ENCODE assay signal across 8 cellular contexts in the genomic region with DNA sequence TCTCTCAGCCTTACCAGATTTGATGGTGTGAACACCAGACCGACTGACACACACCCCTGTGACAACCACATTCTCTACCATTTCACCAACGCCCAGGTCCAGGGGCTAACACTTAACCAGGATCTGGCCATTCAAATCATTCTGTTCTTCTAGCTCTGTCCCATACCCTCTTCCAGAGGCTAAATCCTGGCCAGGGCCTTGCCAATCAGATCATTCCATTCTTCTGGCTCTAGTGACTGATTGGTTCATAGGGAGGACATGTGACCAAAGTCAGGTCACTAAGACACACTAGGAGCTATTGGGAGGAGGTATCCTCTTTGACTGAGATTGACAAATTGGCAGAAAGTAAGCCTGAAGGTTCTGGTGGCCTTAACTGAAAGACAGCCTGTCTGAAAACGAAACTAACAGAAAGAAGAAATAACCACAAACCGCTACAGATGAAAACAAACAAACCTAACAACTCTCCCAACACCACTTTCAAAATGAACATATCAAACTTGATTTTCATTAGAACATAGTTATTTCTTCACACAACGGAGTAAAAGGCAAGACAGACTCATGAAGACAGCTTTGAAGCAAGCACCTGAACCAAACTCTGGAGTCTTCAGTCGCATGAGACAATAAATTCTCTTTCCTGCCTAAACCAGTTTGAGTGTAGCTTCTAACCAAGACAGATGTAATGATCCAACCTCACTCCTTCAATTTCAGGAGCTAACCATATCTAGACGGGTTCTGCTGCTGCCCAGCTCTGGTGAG.
DNase-seq lines count a peak whose midpoint lies in the region; ATAC-seq and TF ChIP-seq lines count a peak whose summit lies in the region.

No MANE protein-coding gene starts in this region.

- peak overlapping the region; percentile 34 to 53 for H3K27ac ChIP-seq in mucosa of rectum (ENCODE audit: low read depth in 2 of 2, low read length in 2 of 2)

- peak; percentile 21; the same call in 1 of the 2 replicates for TF ChIP-seq POLR2A in Raji (IDR thresholded peaks at IDR 0.05; ENCODE audit: insufficient read depth, low read depth, low read length)

- no peak overlapping the region for H3K9ac ChIP-seq in mucosa of rectum (ENCODE audit: low read depth in 1 of 2, low read length in 2 of 2)

- H3K36me3 ChIP-seq in mucosa of rectum (ENCODE audit: control insufficient read depth in 2 of 2, insufficient read depth in 2 of 2, low read length in 2 of 2), result peaks cover 2 to 8% of the 10 kb centered on the region in 2 donors

- H3K4me3 ChIP-seq in mucosa of rectum (ENCODE audit: low read length in 2 of 2), result peak overlapping the region in 1 of 2 donors; percentile 27

- intact Hi-C loops in Right ventricle myocardium inferior (cut with DNase I) (no loop called here), cardiac septum (cut with DNase I) (no loop called here)

- DNase-seq in Right ventricle myocardium inferior (ENCODE audit: missing footprints) (no peak), cardiac septum (ENCODE audit: low spot score) (no peak), NCI-H1048 (lab: John Stamatoyannopoulos, UW) (no peak), COLO829 (ENCODE audit: low spot score) (no peak), iPS-NIHi7 (ENCODE audit: extremely low spot score) (no peak)

- ATAC-seq in Right ventricle myocardium inferior, result peak; percentile 20
- peak; percentile 98 for ATAC-seq in HG02943 (IDR thresholded peaks at IDR 0.05; ENCODE audit: low read depth, unreplicated experiment)

- H3K27me3 ChIP-seq in mucosa of rectum (ENCODE audit: control insufficient read depth in 2 of 2, insufficient read depth in 2 of 2, low read length in 2 of 2), result no peaks in the 10 kb centered on the region

- H3K4me1 ChIP-seq in mucosa of rectum (ENCODE audit: control insufficient read depth in 2 of 2, insufficient read depth in 2 of 2, low read length in 2 of 2), result peaks cover 0 to 4% of the 10 kb centered on the region in 2 donors

- H3K9me3 ChIP-seq in mucosa of rectum (ENCODE audit: control insufficient read depth in 2 of 2, low read length in 2 of 2), result no peaks in the 10 kb centered on the region
